8 cellular contexts compared by ENCODE assay signal in genomic region chr11:34585870-34586654, GRCh38. TPM values are rescaled to one million over a fixed set of nuclear protein-coding genes. Genes with fewer than 3 reads are reported as not detected.
A peak's percentile ranks its signal among the peaks of the same experiment; 100 is the strongest.
DNase-seq lines count a peak whose midpoint lies in the region; ATAC-seq and TF ChIP-seq lines count a peak whose summit lies in the region.

No MANE protein-coding gene starts in this region.

- no peaks in the 10 kb centered on the region for H3K9me3 ChIP-seq in breast epithelium
- H3K9me3 ChIP-seq in thoracic aorta = no peaks in the 10 kb centered on the region

- no peak for TF ChIP-seq POLR2A in breast epithelium (IDR thresholded peaks at IDR 0.05)

- DNase-seq in AG09319 (ENCODE audit: extremely low read depth, low read depth) (peak; percentile 27), NCI-H446 treated with DMSO at 0.1 percent for 48 hours (lab: John Stamatoyannopoulos, UW) (peak; percentile 16), breast epithelium (ENCODE audit: low spot score in 2 of 2) (no peak), iris pigment epithelial cell (ENCODE audit: low read depth) (peak; percentile 59), thoracic aorta (ENCODE audit: low spot score) (no peak), activated gamma-delta T cell (lab: John Stamatoyannopoulos, UW) (no peak)

- ATAC-seq in GM18498 (IDR thresholded peaks at IDR 0.05; ENCODE audit: unreplicated experiment) (peak; percentile 84), HG03025 (IDR thresholded peaks at IDR 0.05; ENCODE audit: low FRiP score, unreplicated experiment) (peak; percentile 64), thoracic aorta (ENCODE audit: insufficient number of reproducible peaks, low FRiP score, low read depth) (no peak)

- H3K27ac ChIP-seq in breast epithelium = peak overlapping the region; percentile 48 to 63
- no peak overlapping the region for H3K27ac ChIP-seq in thoracic aorta

- H3K4me3 ChIP-seq in breast epithelium (peak overlapping the region in 2 of 3 donors; percentile 12 to 34), thoracic aorta (no peak overlapping the region)

- H3K4me1 ChIP-seq in breast epithelium = peaks cover 0 to 10% of the 10 kb centered on the region in 2 donors
- H3K4me1 ChIP-seq in thoracic aorta (ENCODE audit: control insufficient read depth in 1 of 2, low read depth in 2 of 2) = no peaks in the 10 kb centered on the region

- H3K36me3 ChIP-seq in breast epithelium (no peaks in the 10 kb centered on the region), thoracic aorta (no peaks in the 10 kb centered on the region)

- peak; percentile 56 for TF ChIP-seq CTCF in AG09319 (IDR thresholded peaks at IDR 0.05; ENCODE audit: low read depth, low read length)
- TF ChIP-seq CTCF in breast epithelium (IDR thresholded peaks at IDR 0.05) = peak; percentile 71 to 88 (median 75)
- TF ChIP-seq CTCF in thoracic aorta (IDR thresholded peaks at IDR 0.05) = peak; percentile 56

- H3K27me3 ChIP-seq in breast epithelium (no peaks in the 10 kb centered on the region), thoracic aorta (replicated peaks; ENCODE audit: insufficient read depth) (no peaks in the 10 kb centered on the region)

- intact Hi-C loops in breast epithelium (cut with DNase I; ENCODE audit: low total_unique reads) = loop anchor here (10.0 kb wide), 1 partner anchor 299 kb away; no protein-coding TSS in a partner anchor

RNA-seq across cellular contexts. Expression of gene EHF, which starts 34.8 kb away (rescaled TPM):
- total RNA-seq in breast epithelium (100 to 1,000 TPM in 2 of 3 donors, under 1 TPM in 1; 0.16 to 392 (median 132) TPM), thoracic aorta (under 1 TPM; 0.14 TPM)

Comparison
In these comparisons a context has a peak if more than half of its experiments do, and no peak if none do; other contexts are left out.
1. DNase-seq: peak in AG09319 (single experiment), NCI-H446 treated with DMSO at 0.1 percent for 48 hours (single experiment) and iris pigment epithelial cell (single experiment); none in breast epithelium (0 of 2), thoracic aorta (single experiment) and activated gamma-delta T cell (single experiment).
2. H3K27ac ChIP-seq: peak in breast epithelium (2 of 2); none in thoracic aorta (0 of 2).
3. Peak in every context shown above with its lines, with median percentiles within 50 percentile points of each other: CTCF ChIP-seq.